3 cellular contexts compared by ENCODE assay signal in the genomic region with DNA sequence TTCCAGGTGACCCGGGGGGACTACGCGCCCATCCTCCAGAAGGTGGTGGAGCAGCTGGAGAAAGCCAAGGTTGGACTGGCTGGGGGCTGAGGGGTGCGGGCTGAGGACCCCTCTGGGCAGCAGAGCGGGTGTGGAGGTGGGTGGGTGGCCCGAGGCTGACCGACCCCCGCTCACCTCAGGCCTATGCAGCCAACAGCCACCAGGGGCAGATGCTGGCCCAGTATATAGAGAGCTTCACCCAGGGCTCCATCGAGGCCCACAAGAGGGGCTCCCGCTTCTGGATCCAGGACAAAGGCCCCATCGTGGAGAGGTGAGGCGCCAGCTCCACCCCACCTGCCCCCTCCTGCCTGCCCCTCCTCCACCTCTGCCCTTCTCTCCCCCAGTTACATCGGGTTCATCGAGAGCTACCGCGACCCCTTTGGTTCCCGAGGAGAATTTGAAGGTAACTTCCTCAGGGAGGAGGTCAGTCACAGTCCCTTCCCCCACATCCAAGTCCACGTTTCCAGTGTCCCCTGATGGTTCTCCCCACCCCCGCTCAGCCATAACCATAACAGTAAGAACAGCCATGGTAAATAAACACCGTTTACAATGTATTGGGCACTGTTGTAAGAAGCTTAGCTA.
TF ChIP-seq lines count a peak whose summit lies in the region.

No MANE protein-coding gene starts in this region.

TF ChIP-seq in HCT116, 20 proteins besides CTCF, POLR2A, EP300 and RAD21:
- no peak for TF ChIP-seq CBX3 (IDR thresholded peaks at IDR 0.05; ENCODE audit: low read depth)
- TF ChIP-seq SIN3A (IDR thresholded peaks at IDR 0.05; ENCODE audit: low read depth): no peak
- TF ChIP-seq YY1 (IDR thresholded peaks at IDR 0.05; ENCODE audit: extremely low read depth, insufficient replicate concordance, low read depth, low read length): no peak
- no peak for TF ChIP-seq REST (IDR thresholded peaks at IDR 0.05; ENCODE audit: low read depth)
- TF ChIP-seq ATF3 (IDR thresholded peaks at IDR 0.05): no peak

TF ChIP-seq in WTC11, 78 proteins besides CTCF, POLR2A, EP300 and RAD21:
- TF ChIP-seq PRDM15 (CRISPR knock-in tag; IDR thresholded peaks at IDR 0.05) (0 out of 2 replicates have a peak, but pooled peaks have one; percentile 23), NR2C2 (CRISPR knock-in tag; IDR thresholded peaks at IDR 0.05) (no peak), ZNF219 (CRISPR knock-in tag; IDR thresholded peaks at IDR 0.05; ENCODE audit: borderline replicate concordance) (no peak)

TF ChIP-seq in HepG2, 621 proteins besides CTCF, POLR2A, EP300 and RAD21:
- TF ChIP-seq ZNF20 (CRISPR knock-in tag; IDR thresholded peaks at IDR 0.05): no peak
- no peak for TF ChIP-seq ZNF441 (CRISPR knock-in tag; IDR thresholded peaks at IDR 0.05; ENCODE audit: borderline replicate concordance)
- TF ChIP-seq ZNF468 (CRISPR knock-in tag; IDR thresholded peaks at IDR 0.05): no peak
- TF ChIP-seq YY1 (IDR thresholded peaks at IDR 0.05; ENCODE audit: insufficient read depth, insufficient replicate concordance, low read depth, low read length): no peak
- no peak for TF ChIP-seq IKZF4 (CRISPR knock-in tag; IDR thresholded peaks at IDR 0.05; ENCODE audit: borderline replicate concordance, low read depth, not compliant biosample characterization)
- TF ChIP-seq, protein P1, sequence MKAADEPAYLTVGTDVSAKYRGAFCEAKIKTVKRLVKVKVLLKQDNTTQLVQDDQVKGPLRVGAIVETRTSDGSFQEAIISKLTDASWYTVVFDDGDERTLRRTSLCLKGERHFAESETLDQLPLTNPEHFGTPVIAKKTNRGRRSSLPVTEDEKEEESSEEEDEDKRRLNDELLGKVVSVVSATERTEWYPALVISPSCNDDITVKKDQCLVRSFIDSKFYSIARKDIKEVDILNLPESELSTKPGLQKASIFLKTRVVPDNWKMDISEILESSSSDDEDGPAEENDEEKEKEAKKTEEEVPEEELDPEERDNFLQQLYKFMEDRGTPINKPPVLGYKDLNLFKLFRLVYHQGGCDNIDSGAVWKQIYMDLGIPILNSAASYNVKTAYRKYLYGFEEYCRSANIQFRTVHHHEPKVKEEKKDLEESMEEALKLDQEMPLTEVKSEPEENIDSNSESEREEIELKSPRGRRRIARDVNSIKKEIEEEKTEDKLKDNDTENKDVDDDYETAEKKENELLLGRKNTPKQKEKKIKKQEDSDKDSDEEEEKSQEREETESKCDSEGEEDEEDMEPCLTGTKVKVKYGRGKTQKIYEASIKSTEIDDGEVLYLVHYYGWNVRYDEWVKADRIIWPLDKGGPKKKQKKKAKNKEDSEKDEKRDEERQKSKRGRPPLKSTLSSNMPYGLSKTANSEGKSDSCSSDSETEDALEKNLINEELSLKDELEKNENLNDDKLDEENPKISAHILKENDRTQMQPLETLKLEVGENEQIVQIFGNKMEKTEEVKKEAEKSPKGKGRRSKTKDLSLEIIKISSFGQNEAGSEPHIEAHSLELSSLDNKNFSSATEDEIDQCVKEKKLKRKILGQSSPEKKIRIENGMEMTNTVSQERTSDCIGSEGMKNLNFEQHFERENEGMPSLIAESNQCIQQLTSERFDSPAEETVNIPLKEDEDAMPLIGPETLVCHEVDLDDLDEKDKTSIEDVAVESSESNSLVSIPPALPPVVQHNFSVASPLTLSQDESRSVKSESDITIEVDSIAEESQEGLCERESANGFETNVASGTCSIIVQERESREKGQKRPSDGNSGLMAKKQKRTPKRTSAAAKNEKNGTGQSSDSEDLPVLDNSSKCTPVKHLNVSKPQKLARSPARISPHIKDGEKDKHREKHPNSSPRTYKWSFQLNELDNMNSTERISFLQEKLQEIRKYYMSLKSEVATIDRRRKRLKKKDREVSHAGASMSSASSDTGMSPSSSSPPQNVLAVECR (CRISPR knock-in tag; IDR thresholded peaks at IDR 0.05; ENCODE audit: borderline replicate concordance): no peak
- TF ChIP-seq HDAC2 (CRISPR knock-in tag; IDR thresholded peaks at IDR 0.05): no peak
- no peak for TF ChIP-seq ATF7 (IDR thresholded peaks at IDR 0.05)
- no peak for TF ChIP-seq ATF7 (CRISPR knock-in tag; IDR thresholded peaks at IDR 0.05)
- no peak for TF ChIP-seq DNMT1 (CRISPR knock-in tag; IDR thresholded peaks at IDR 0.05)
- no peak for TF ChIP-seq ATF5 (CRISPR knock-in tag; IDR thresholded peaks at IDR 0.05; ENCODE audit: low read depth)
- no peak for TF ChIP-seq NR2F1 (CRISPR knock-in tag; IDR thresholded peaks at IDR 0.05)
- TF ChIP-seq RXRB (CRISPR knock-in tag; IDR thresholded peaks at IDR 0.05; ENCODE audit: borderline replicate concordance): no peak
